Comparison of ENCODE assay signal across 7 cellular contexts in genomic region chr9:39810401-39810800, GRCh38.
DNase-seq lines count a peak whose midpoint lies in the region; ATAC-seq and TF ChIP-seq lines count a peak whose summit lies in the region.
"Not testable (repeated sequence)": the region's sequence is repeated elsewhere in the genome, so short reads cannot be mapped to it uniquely, and the experiment has no call there.

No MANE protein-coding gene starts in this region.

- H3K4me3 ChIP-seq in left ventricle myocardium inferior, result peak overlapping the region; percentile 74

- TF ChIP-seq CTCF in CD4-positive, alpha-beta T cell (IDR thresholded peaks at IDR 0.05); left ventricle myocardium inferior (IDR thresholded peaks at IDR 0.05; ENCODE audit: borderline replicate concordance); nephron progenitor cell (IDR thresholded peaks at IDR 0.05); progenitor cell of endocrine pancreas (IDR thresholded peaks at IDR 0.05; ENCODE audit: unreplicated experiment): not testable (repeated sequence)

- not testable (repeated sequence) for H3K9me3 Mint-ChIP-seq in CD4-positive, alpha-beta T cell; activated T-cell treated with anti-CD3 and anti-CD28 coated beads, Interleukin-2, amount 50 U/mL, for 24 hours; activated naive CD8-positive, alpha-beta T cell (ENCODE audit: low read depth); nephron progenitor cell; progenitor cell of endocrine pancreas (ENCODE audit: low read depth); stimulated activated memory B cell treated with anti-CD40 and anti-IgM and Interleukin-4, amounts not matched to agents 10 μg/mL and 1 μg/mL and 100 μg/mL, for 72 hours

- not testable (repeated sequence) for H3K27me3 Mint-ChIP-seq in CD4-positive, alpha-beta T cell; activated T-cell treated with anti-CD3 and anti-CD28 coated beads, Interleukin-2, amount 50 U/mL, for 24 hours; activated naive CD8-positive, alpha-beta T cell; nephron progenitor cell (ENCODE audit: low read depth, poor library complexity); progenitor cell of endocrine pancreas; stimulated activated memory B cell treated with anti-CD40 and anti-IgM and Interleukin-4, amounts not matched to agents 10 μg/mL and 1 μg/mL and 100 μg/mL, for 72 hours

- CTCF ChIA-PET in CD4-positive, alpha-beta T cell (lab: Charles Lee), result not testable (repeated sequence)

- not testable (repeated sequence) for H3K36me3 Mint-ChIP-seq in CD4-positive, alpha-beta T cell (ENCODE audit: low read depth); activated T-cell treated with anti-CD3 and anti-CD28 coated beads, Interleukin-2, amount 50 U/mL, for 24 hours (ENCODE audit: low read depth); activated naive CD8-positive, alpha-beta T cell; nephron progenitor cell (ENCODE audit: low read depth); progenitor cell of endocrine pancreas (ENCODE audit: insufficient read depth); stimulated activated memory B cell treated with anti-CD40 and anti-IgM and Interleukin-4, amounts not matched to agents 10 μg/mL and 1 μg/mL and 100 μg/mL, for 72 hours

- H3K4me1 Mint-ChIP-seq in CD4-positive, alpha-beta T cell (ENCODE audit: low read depth); activated T-cell treated with anti-CD3 and anti-CD28 coated beads, Interleukin-2, amount 50 U/mL, for 24 hours (ENCODE audit: low read depth); activated naive CD8-positive, alpha-beta T cell (ENCODE audit: low read depth); nephron progenitor cell; progenitor cell of endocrine pancreas (ENCODE audit: low read depth); stimulated activated memory B cell treated with anti-CD40 and anti-IgM and Interleukin-4, amounts not matched to agents 10 μg/mL and 1 μg/mL and 100 μg/mL, for 72 hours: not testable (repeated sequence)

- intact Hi-C loops in CD4-positive, alpha-beta T cell (cut with DNase I, micrococcal nuclease); left ventricle myocardium inferior (cut with micrococcal nuclease): not testable (repeated sequence)

- H3K9me3 ChIP-seq in CD4-positive, alpha-beta T cell (ENCODE audit: control insufficient read depth, low read length); left ventricle myocardium inferior (replicated peaks): not testable (repeated sequence)

- DNase-seq in CD4-positive, alpha-beta T cell; activated T-cell treated with anti-CD3 and anti-CD28 coated beads, Interleukin-2, amount 50 U/mL, for 24 hours; nephron progenitor cell; progenitor cell of endocrine pancreas (ENCODE audit: low spot score, unreplicated experiment): not testable (repeated sequence)
- peak; percentile 9 for DNase-seq in left ventricle myocardium inferior

- H3K36me3 ChIP-seq in left ventricle myocardium inferior, result not testable (repeated sequence)

- not testable (repeated sequence) for H3K27ac ChIP-seq in CD4-positive, alpha-beta T cell (ENCODE audit: low read depth, low read length); left ventricle myocardium inferior (replicated peaks)

- ATAC-seq in CD4-positive, alpha-beta T cell (ENCODE audit: poor library complexity); stimulated activated memory B cell treated with anti-CD40 and anti-IgM and Interleukin-4, amounts not matched to agents 10 μg/mL and 1 μg/mL and 100 μg/mL, for 72 hours: not testable (repeated sequence)

- not testable (repeated sequence) for H3K27me3 ChIP-seq in CD4-positive, alpha-beta T cell (ENCODE audit: control insufficient read depth, insufficient read depth, low read length); left ventricle myocardium inferior (ENCODE audit: low read depth)

- H3K4me1 ChIP-seq in left ventricle myocardium inferior, result peaks cover 11% of the 10 kb centered on the region

- H3K4me3 Mint-ChIP-seq in CD4-positive, alpha-beta T cell, result peak overlapping the region; percentile 54
- H3K4me3 Mint-ChIP-seq in activated T-cell treated with anti-CD3 and anti-CD28 coated beads, Interleukin-2, amount 50 U/mL, for 24 hours, result peak overlapping the region; percentile 91
- H3K4me3 Mint-ChIP-seq in activated naive CD8-positive, alpha-beta T cell, result peak overlapping the region; percentile 94
- H3K4me3 Mint-ChIP-seq in nephron progenitor cell, result peak overlapping the region; percentile 52
- peak overlapping the region; percentile 98 for H3K4me3 Mint-ChIP-seq in progenitor cell of endocrine pancreas (ENCODE audit: low read depth)
- not testable (repeated sequence) for H3K4me3 Mint-ChIP-seq in stimulated activated memory B cell treated with anti-CD40 and anti-IgM and Interleukin-4, amounts not matched to agents 10 μg/mL and 1 μg/mL and 100 μg/mL, for 72 hours

- H3K27ac Mint-ChIP-seq in CD4-positive, alpha-beta T cell; activated T-cell treated with anti-CD3 and anti-CD28 coated beads, Interleukin-2, amount 50 U/mL, for 24 hours; activated naive CD8-positive, alpha-beta T cell; nephron progenitor cell; progenitor cell of endocrine pancreas: not testable (repeated sequence)
- peak overlapping the region; percentile 98 for H3K27ac Mint-ChIP-seq in stimulated activated memory B cell treated with anti-CD40 and anti-IgM and Interleukin-4, amounts not matched to agents 10 μg/mL and 1 μg/mL and 100 μg/mL, for 72 hours

- POLR2A ChIA-PET in CD4-positive, alpha-beta T cell (lab: Charles Lee), result not testable (repeated sequence)
